Comparison of ENCODE assay signal across 1 cellular context in the genomic region with DNA sequence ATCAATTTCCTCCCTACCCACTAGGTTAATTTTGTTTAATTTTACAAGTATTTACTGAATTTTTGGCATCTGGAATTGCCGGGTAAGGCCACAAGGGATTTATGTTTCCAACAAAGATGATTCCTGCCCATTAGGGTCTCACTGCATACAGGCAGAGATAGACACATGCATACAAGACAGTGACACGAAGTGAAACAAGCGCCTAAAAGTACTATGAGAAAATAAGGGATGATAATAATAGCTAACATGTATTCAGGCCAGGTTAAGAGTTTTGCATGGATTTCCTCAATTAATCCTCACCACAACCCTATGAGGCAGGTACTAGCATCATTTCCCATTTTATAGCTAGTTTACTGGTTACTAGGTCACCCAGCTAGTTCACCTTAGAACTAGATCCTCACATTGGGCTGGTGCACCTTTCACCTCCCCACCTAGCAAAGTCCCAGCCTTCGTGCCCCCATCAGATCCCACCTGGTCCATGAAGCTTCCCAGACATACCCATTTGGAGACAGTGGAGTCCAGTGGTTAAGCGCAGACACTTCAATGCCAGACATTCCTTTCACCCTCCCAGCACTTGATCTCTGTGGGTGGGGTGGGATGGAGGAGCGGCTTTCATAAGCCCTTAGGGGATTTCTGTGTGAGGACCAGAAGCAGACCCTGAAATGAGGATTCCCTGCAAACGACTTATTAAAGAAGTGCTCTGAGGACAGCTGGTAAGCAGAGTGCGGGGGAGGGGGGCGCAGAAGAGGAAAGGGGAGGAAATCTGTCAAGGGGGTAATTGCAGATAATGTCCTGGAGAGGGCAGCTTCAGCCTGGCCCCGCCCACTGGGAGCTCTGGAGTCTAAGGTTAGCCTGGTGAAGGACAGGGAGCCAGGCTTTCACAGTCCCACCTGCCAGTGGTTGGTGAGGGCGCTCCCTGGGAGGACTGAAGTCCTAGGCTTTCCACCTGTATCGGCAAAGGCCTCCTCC.
TF ChIP-seq lines count a peak whose summit lies in the region.

No MANE protein-coding gene starts in this region.

TF ChIP-seq in K562, 482 proteins besides CTCF, POLR2A, EP300 and RAD21 (continues in another document):
- TF ChIP-seq ZNF133 (CRISPR knock-in tag; IDR thresholded peaks at IDR 0.05), result no peak
- peak; percentile 59 to 76 for TF ChIP-seq MAZ (CRISPR knock-in tag; conservative IDR thresholded peaks at IDR 0.05 in 1 of 2, IDR thresholded peaks at IDR 0.05 in 1 of 2)
- TF ChIP-seq ZNF134 (CRISPR knock-in tag; conservative IDR thresholded peaks at IDR 0.05), result 0 out of 2 replicates have a peak, but pooled peaks have one; percentile 56
- no peak for TF ChIP-seq ZNF23 (CRISPR knock-in tag; IDR thresholded peaks at IDR 0.05)
- no peak for TF ChIP-seq ZNF384 (IDR thresholded peaks at IDR 0.05; ENCODE audit: low read depth, low read length)
- peak; percentile 42; the same call in 1 of the 2 replicates for TF ChIP-seq ZBTB7A (IDR thresholded peaks at IDR 0.05; ENCODE audit: borderline replicate concordance, control insufficient read depth, low read depth, low read length)
- TF ChIP-seq GABPB1 (CRISPR knock-in tag; IDR thresholded peaks at IDR 0.05), result no peak
- no peak for TF ChIP-seq MTF1 (CRISPR knock-in tag; IDR thresholded peaks at IDR 0.05; ENCODE audit: borderline replicate concordance)
- no peak for TF ChIP-seq ZNF561 (CRISPR knock-in tag; conservative IDR thresholded peaks at IDR 0.05)
- peak; percentile 24; the same call in 1 of the 2 replicates for TF ChIP-seq PHF21A (IDR thresholded peaks at IDR 0.05; ENCODE audit: borderline replicate concordance, low read depth)
- no peak for TF ChIP-seq ZNF217 (CRISPR knock-in tag; IDR thresholded peaks at IDR 0.05)
- no peak for TF ChIP-seq MXI1 (IDR thresholded peaks at IDR 0.05; ENCODE audit: low read depth, low read length)
- TF ChIP-seq POLR2AphosphoS5 (IDR thresholded peaks at IDR 0.05; ENCODE audit: control insufficient read depth, insufficient read depth, low read depth, low read length), result no peak
- peak; percentile 82 for TF ChIP-seq DACH1 (IDR thresholded peaks at IDR 0.05; ENCODE audit: partially characterized antibody)
- 0 out of 2 replicates have a peak, but pooled peaks have one; percentile 18 for TF ChIP-seq ZKSCAN1 (IDR thresholded peaks at IDR 0.05; ENCODE audit: low read depth, low read length)
- TF ChIP-seq EGR1 (conservative IDR thresholded peaks at IDR 0.05), result peak; percentile 88
- no peak for TF ChIP-seq PRPF4 (IDR thresholded peaks at IDR 0.05; ENCODE audit: insufficient read depth, low read depth, low read length, poor library complexity, severe bottlenecking)
- TF ChIP-seq CTBP1 (IDR thresholded peaks at IDR 0.05; ENCODE audit: borderline replicate concordance), result 0 out of 2 replicates have a peak, but pooled peaks have one; percentile 31
- peak; percentile 92 for TF ChIP-seq HMBOX1 (IDR thresholded peaks at IDR 0.05)
- 0 out of 2 replicates have a peak, but pooled peaks have one; percentile 37 for TF ChIP-seq PML (IDR thresholded peaks at IDR 0.05; ENCODE audit: low read length)
- TF ChIP-seq JUND (IDR thresholded peaks at IDR 0.05; ENCODE audit: borderline replicate concordance, low read depth, low read length), result 0 out of 2 replicates have a peak, but pooled peaks have one; percentile 38
- TF ChIP-seq JUND (tag; IDR thresholded peaks at IDR 0.05; ENCODE audit: borderline replicate concordance, low read depth, low read length), result no peak
- TF ChIP-seq HLTF (IDR thresholded peaks at IDR 0.05), result no peak
- peak; percentile 24; the same call in 1 of the 2 replicates for TF ChIP-seq ARID1B (IDR thresholded peaks at IDR 0.05)
- no peak for TF ChIP-seq RERE (CRISPR knock-in tag; IDR thresholded peaks at IDR 0.05; ENCODE audit: borderline replicate concordance)
- TF ChIP-seq, protein P1, sequence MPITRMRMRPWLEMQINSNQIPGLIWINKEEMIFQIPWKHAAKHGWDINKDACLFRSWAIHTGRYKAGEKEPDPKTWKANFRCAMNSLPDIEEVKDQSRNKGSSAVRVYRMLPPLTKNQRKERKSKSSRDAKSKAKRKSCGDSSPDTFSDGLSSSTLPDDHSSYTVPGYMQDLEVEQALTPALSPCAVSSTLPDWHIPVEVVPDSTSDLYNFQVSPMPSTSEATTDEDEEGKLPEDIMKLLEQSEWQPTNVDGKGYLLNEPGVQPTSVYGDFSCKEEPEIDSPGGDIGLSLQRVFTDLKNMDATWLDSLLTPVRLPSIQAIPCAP (CRISPR knock-in tag; IDR thresholded peaks at IDR 0.05; ENCODE audit: borderline replicate concordance), result no peak
- no peak for TF ChIP-seq WHSC1 (IDR thresholded peaks at IDR 0.05; ENCODE audit: low read length)
- no peak for TF ChIP-seq ZNF316 (IDR thresholded peaks at IDR 0.05)
- TF ChIP-seq TAF9B (IDR thresholded peaks at IDR 0.05; ENCODE audit: partially characterized antibody), result no peak
- no peak for TF ChIP-seq ZC3H8 (IDR thresholded peaks at IDR 0.05)
- TF ChIP-seq, protein P2, sequence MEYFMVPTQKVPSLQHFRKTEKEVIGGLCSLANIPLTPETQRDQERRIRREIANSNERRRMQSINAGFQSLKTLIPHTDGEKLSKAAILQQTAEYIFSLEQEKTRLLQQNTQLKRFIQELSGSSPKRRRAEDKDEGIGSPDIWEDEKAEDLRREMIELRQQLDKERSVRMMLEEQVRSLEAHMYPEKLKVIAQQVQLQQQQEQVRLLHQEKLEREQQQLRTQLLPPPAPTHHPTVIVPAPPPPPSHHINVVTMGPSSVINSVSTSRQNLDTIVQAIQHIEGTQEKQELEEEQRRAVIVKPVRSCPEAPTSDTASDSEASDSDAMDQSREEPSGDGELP (CRISPR knock-in tag; IDR thresholded peaks at IDR 0.05; ENCODE audit: borderline replicate concordance), result peak; percentile 84
- TF ChIP-seq NRF1 (conservative IDR thresholded peaks at IDR 0.05 in 1 of 2, IDR thresholded peaks at IDR 0.05 in 1 of 2), result peak; percentile 15 to 26; a peak in 1 of 4 replicates
- no peak for TF ChIP-seq SNRNP70 (optimal IDR thresholded peaks at IDR 0.05; ENCODE audit: low read depth, low read length)
- peak; percentile 37; the same call in 1 of the 2 replicates for TF ChIP-seq SMC3 (conservative IDR thresholded peaks at IDR 0.05; ENCODE audit: insufficient read depth, low read depth, low read length)
- no peak for TF ChIP-seq SIN3B (IDR thresholded peaks at IDR 0.05; ENCODE audit: low read depth)
- TF ChIP-seq RBM17 (IDR thresholded peaks at IDR 0.05; ENCODE audit: borderline replicate concordance, low read depth, low read length), result no peak
- 0 out of 2 replicates have a peak, but pooled peaks have one; percentile 12 for TF ChIP-seq LEF1 (IDR thresholded peaks at IDR 0.05)
- peak in 1 of 2 experiments; percentile 48; a peak in 1 of 4 replicates for TF ChIP-seq RCOR1 (IDR thresholded peaks at IDR 0.05; ENCODE audit: borderline replicate concordance in 1 of 2, low read depth in 2 of 2, low read length in 2 of 2)
- no peak for TF ChIP-seq FOXK1 (CRISPR knock-in tag; IDR thresholded peaks at IDR 0.05; ENCODE audit: borderline replicate concordance)
- TF ChIP-seq HEY1 (CRISPR knock-in tag; IDR thresholded peaks at IDR 0.05; ENCODE audit: borderline replicate concordance), result no peak
- peak; percentile 57; the same call in 1 of the 2 replicates for TF ChIP-seq KLF13 (tag; IDR thresholded peaks at IDR 0.05; ENCODE audit: borderline replicate concordance, low read depth)
- no peak for TF ChIP-seq SOX6 (IDR thresholded peaks at IDR 0.05)
- TF ChIP-seq CTCFL (IDR thresholded peaks at IDR 0.05; ENCODE audit: borderline replicate concordance, insufficient read depth, low read depth, low read length, poor library complexity, severe bottlenecking), result no peak
- TF ChIP-seq TBL1XR1 (IDR thresholded peaks at IDR 0.05; ENCODE audit: low read length in 2 of 2), result no peak
- TF ChIP-seq HNRNPLL (IDR thresholded peaks at IDR 0.05; ENCODE audit: low read depth, low read length, poor library complexity, severe bottlenecking), result no peak
- no peak for TF ChIP-seq THAP12 (CRISPR knock-in tag; IDR thresholded peaks at IDR 0.05)
- 0 out of 2 replicates have a peak, but pooled peaks have one; percentile 47 for TF ChIP-seq MTA1 (IDR thresholded peaks at IDR 0.05; ENCODE audit: borderline replicate concordance)
- TF ChIP-seq ZNF324 (CRISPR knock-in tag; IDR thresholded peaks at IDR 0.05), result no peak
- TF ChIP-seq ZNF212 (CRISPR knock-in tag; IDR thresholded peaks at IDR 0.05), result no peak
- TF ChIP-seq, protein P3, sequence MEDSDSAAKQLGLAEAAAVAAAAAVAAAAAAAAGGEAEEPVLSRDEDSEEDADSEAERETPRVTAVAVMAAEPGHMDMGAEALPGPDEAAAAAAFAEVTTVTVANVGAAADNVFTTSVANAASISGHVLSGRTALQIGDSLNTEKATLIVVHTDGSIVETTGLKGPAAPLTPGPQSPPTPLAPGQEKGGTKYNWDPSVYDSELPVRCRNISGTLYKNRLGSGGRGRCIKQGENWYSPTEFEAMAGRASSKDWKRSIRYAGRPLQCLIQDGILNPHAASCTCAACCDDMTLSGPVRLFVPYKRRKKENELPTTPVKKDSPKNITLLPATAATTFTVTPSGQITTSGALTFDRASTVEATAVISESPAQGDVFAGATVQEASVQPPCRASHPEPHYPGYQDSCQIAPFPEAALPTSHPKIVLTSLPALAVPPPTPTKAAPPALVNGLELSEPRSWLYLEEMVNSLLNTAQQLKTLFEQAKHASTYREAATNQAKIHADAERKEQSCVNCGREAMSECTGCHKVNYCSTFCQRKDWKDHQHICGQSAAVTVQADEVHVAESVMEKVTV (CRISPR knock-in tag; IDR thresholded peaks at IDR 0.05), result peak; percentile 48; the same call in 1 of the 2 replicates
- peak; percentile 36; the same call in 1 of the 2 replicates for TF ChIP-seq RBFOX2 (IDR thresholded peaks at IDR 0.05; ENCODE audit: low read depth, low read length)
